ENCODE assay signal across 8 cellular contexts in the genomic region with DNA sequence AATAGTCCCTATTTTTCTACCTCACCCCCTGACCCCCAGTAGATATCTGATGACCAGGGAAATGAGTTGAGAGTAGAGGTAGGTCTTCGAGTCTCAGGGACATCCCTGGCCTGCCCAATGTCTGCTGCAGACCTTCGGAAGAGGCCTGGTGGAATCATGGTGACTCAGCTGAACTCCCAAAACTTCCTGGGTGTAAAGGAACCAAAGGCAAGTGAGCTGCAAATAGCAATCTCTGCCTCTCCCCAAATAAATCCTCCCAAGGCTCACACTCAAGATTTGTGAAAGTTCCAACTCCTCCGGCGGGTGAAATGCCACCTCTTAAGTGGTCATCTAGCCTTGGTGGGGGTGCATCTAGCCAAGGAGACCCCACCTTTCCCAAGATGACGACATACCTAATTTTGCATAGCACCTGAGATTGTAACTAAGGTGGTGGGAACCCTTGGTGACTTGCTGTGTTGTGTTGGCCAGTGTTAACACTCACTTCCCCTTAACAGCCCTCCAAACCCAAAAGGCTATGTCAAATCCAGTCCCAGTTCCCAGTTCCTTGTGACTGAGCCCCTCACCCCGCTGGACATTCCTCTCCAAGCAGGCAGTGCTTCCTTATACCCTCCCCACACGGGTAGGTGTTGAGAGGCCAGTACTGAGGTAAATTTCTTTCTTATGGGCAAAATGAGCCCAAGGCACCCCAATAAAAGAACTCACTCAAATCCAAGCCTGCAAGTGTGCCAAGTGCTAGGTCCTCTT. TPM values are rescaled to one million over a fixed set of nuclear protein-coding genes. Genes with fewer than 3 reads are reported as not detected.
DNase-seq lines count a peak whose midpoint lies in the region; ATAC-seq and TF ChIP-seq lines count a peak whose summit lies in the region.

No MANE protein-coding gene starts in this region.

- peak overlapping the region; percentile 68 for H3K4me3 Mint-ChIP-seq in stimulated activated naive CD8-positive, alpha-beta T cell treated with anti-CD3 and anti-CD28 coated beads, Interleukin-15, Interleukin-2, amounts not matched to agents 100 ng/mL and 50 ng/mL, for 24 hours

- H3K36me3 Mint-ChIP-seq in stimulated activated naive CD8-positive, alpha-beta T cell treated with anti-CD3 and anti-CD28 coated beads, Interleukin-15, Interleukin-2, amounts not matched to agents 100 ng/mL and 50 ng/mL, for 24 hours (ENCODE audit: low read depth) = peaks cover 58% of the 10 kb centered on the region

- TF ChIP-seq CTCF in lower lobe of right lung (IDR thresholded peaks at IDR 0.05) (no peak), transverse colon (IDR thresholded peaks at IDR 0.05) (no peak)

- peaks cover 67% of the 10 kb centered on the region for H3K4me1 ChIP-seq in lower lobe of right lung
- H3K4me1 ChIP-seq in transverse colon = peaks cover 5 to 83% (median 52%) of the 10 kb centered on the region in 4 donors

- DNase-seq in stimulated activated naive CD8-positive, alpha-beta T cell treated with anti-CD3 and anti-CD28 coated beads, Interleukin-15, Interleukin-2, amounts not matched to agents 100 U/mL and 50 U/mL, for 24 hours = no peak
- DNase-seq in caudate nucleus (lab: John Stamatoyannopoulos, UW) (no peak), lower lobe of right lung (no peak), transverse colon (no peak), NOMO-1 (lab: John Stamatoyannopoulos, UW; ENCODE audit: unreplicated experiment in 2 of 2) (no peak)

- H3K27ac ChIP-seq in caudate nucleus (ENCODE audit: low read depth, low read length) (peak overlapping the region; percentile 45), lower lobe of right lung (peak overlapping the region; percentile 100), transverse colon (peak overlapping the region; percentile 97 to 100 (median 98))

- no peaks in the 10 kb centered on the region for H3K9me3 Mint-ChIP-seq in stimulated activated naive CD8-positive, alpha-beta T cell treated with anti-CD3 and anti-CD28 coated beads, Interleukin-15, Interleukin-2, amounts not matched to agents 100 ng/mL and 50 ng/mL, for 24 hours

- peak; percentile 37 for TF ChIP-seq POLR2A in transverse colon (IDR thresholded peaks at IDR 0.05)

- H3K9me3 ChIP-seq in lower lobe of right lung (no peaks in the 10 kb centered on the region), transverse colon (no peaks in the 10 kb centered on the region)

- H3K27me3 ChIP-seq in lower lobe of right lung (ENCODE audit: low read depth) = no peaks in the 10 kb centered on the region
- no peaks in the 10 kb centered on the region for H3K27me3 ChIP-seq in transverse colon

- intact Hi-C loops in lower lobe of right lung (cut with DNase I) (no loop called here), transverse colon (cut with DNase I; ENCODE audit: low total_unique reads) (no loop called here)

- no peak for ATAC-seq in stimulated activated naive CD8-positive, alpha-beta T cell treated with anti-CD3 and anti-CD28 coated beads, Interleukin-15, Interleukin-2, amounts not matched to agents 100 U/mL and 50 U/mL, for 24 hours
- peak; percentile 3 to 12 for ATAC-seq in lower lobe of right lung
- no peak for ATAC-seq in GM21367 (IDR thresholded peaks at IDR 0.05; ENCODE audit: unreplicated experiment)
- no peak for ATAC-seq in GM19035 (IDR thresholded peaks at IDR 0.05; ENCODE audit: unreplicated experiment)

- 59% methylated on average over 7 of the region's 7 CpGs; no CpG with 5 or more reads in 1 of the 2 donors for WGBS in transverse colon (ENCODE audit: low coverage in 1 of 2), 2 donors

- H3K4me1 Mint-ChIP-seq in stimulated activated naive CD8-positive, alpha-beta T cell treated with anti-CD3 and anti-CD28 coated beads, Interleukin-15, Interleukin-2, amounts not matched to agents 100 ng/mL and 50 ng/mL, for 24 hours (ENCODE audit: low read depth) = peaks cover 80% of the 10 kb centered on the region

- peaks cover 50% of the 10 kb centered on the region for H3K36me3 ChIP-seq in lower lobe of right lung
- H3K36me3 ChIP-seq in transverse colon = peaks cover 0 to 31% (median 12%) of the 10 kb centered on the region in 4 donors

- H3K27me3 Mint-ChIP-seq in stimulated activated naive CD8-positive, alpha-beta T cell treated with anti-CD3 and anti-CD28 coated beads, Interleukin-15, Interleukin-2, amounts not matched to agents 100 ng/mL and 50 ng/mL, for 24 hours = no peaks in the 10 kb centered on the region

- H3K4me3 ChIP-seq in lower lobe of right lung = peak overlapping the region; percentile 86
- H3K4me3 ChIP-seq in transverse colon = peak overlapping the region in 1 of 4 donors; percentile 66

- in situ Hi-C loops in transverse colon (cut with MboI; ENCODE audit: low pct_ligation_motif_present in 1 of 4, low pct_unique_long_range_greater_than_20kb in 1 of 4, low sequenced_read_pairs in 3 of 4) = loop anchor here in 2 of 4 donors (10.0 kb wide), 1 partner anchor 542 kb away; no protein-coding TSS in a partner anchor

- TF ChIP-seq EP300 in transverse colon (IDR thresholded peaks at IDR 0.05; ENCODE audit: low read depth) = no peak

- H3K27ac Mint-ChIP-seq in stimulated activated naive CD8-positive, alpha-beta T cell treated with anti-CD3 and anti-CD28 coated beads, Interleukin-15, Interleukin-2, amounts not matched to agents 100 ng/mL and 50 ng/mL, for 24 hours = peak overlapping the region; percentile 87

RNA-seq across cellular contexts. Expression of a gene that starts 6.2 kb away (rescaled TPM):
- total RNA-seq in lower lobe of right lung (199 TPM), transverse colon (100 to 1,000 TPM; 180 to 712 (median 266) TPM)

Comparison
In these comparisons a context has a peak if more than half of its experiments do, and no peak if none do; other contexts are left out.
1. ATAC-seq: peak in lower lobe of right lung (2 of 2); none in stimulated activated naive CD8-positive, alpha-beta T cell treated with anti-CD3 and anti-CD28 coated beads, Interleukin-15, Interleukin-2, amounts not matched to agents 100 U/mL and 50 U/mL, for 24 hours (single experiment), GM21367 (single experiment) and GM19035 (single experiment).
2. H3K27ac ChIP-seq: peak in every context shown above with its lines; median percentile 100 in lower lobe of right lung; 98 in transverse colon; 45 in caudate nucleus.